Comparison of ENCODE assay signal across 8 cellular contexts in genomic region chr21:36104306-36105300, GRCh38. TPM values are rescaled to one million over a fixed set of nuclear protein-coding genes. Genes with fewer than 3 reads are reported as not detected.
A peak's percentile ranks its signal among the peaks of the same experiment; 100 is the strongest.
DNase-seq lines count a peak whose midpoint lies in the region; ATAC-seq and TF ChIP-seq lines count a peak whose summit lies in the region.

No MANE protein-coding gene starts in this region.

- H3K4me2 ChIP-seq in Karpas-422 (ENCODE audit: low read depth, low read length, poor library complexity, severe bottlenecking), result no peak overlapping the region

- no peaks in the 10 kb centered on the region for H3K9me2 ChIP-seq in Karpas-422 (replicated peaks; ENCODE audit: insufficient read depth, low read length)

- peak overlapping the region; percentile 82 for H3K27ac Mint-ChIP-seq in activated T-cell treated with anti-CD3 and anti-CD28 coated beads, Interleukin-2, amount 50 U/mL, for 24 hours
- no peak overlapping the region for H3K27ac Mint-ChIP-seq in neural crest cell (ENCODE audit: unreplicated experiment)

- no peak overlapping the region for H2AFZ ChIP-seq in Karpas-422 (ENCODE audit: low read length)

- H3K4me1 ChIP-seq in Karpas-422 (ENCODE audit: low read length), result no peaks in the 10 kb centered on the region; the same call in 1 of the 2 replicates

- H3K4me3 ChIP-seq in Karpas-422 (ENCODE audit: low read length) (no peak overlapping the region), fibroblast of mammary gland (ENCODE audit: control insufficient read depth, low read depth, low read length) (peak overlapping the region; percentile 53)

- H4K20me1 ChIP-seq in Karpas-422 (ENCODE audit: insufficient read depth, low read depth, low read length), result no peaks in the 10 kb centered on the region

- DNase-seq in Karpas-422, result peak; percentile 40
- DNase-seq in activated T-cell treated with anti-CD3 and anti-CD28 coated beads, Interleukin-2, amount 50 U/mL, for 24 hours, result peak; percentile 72
- peak; percentile 77 for DNase-seq in fibroblast of mammary gland (ENCODE audit: low read depth)
- peak; percentile 61 for DNase-seq in neural crest cell (ENCODE audit: low read depth, low spot score)
- peak in 46 of 49 donors; percentile 28 to 85 (median 72) for DNase-seq in substantia nigra (lab: John Stamatoyannopoulos, UW)

- peaks cover 52% of the 10 kb centered on the region for H3K27me3 Mint-ChIP-seq in activated T-cell treated with anti-CD3 and anti-CD28 coated beads, Interleukin-2, amount 50 U/mL, for 24 hours
- peaks cover 77% of the 10 kb centered on the region for H3K27me3 Mint-ChIP-seq in neural crest cell (ENCODE audit: low read depth)

- no peaks in the 10 kb centered on the region for H3K36me3 ChIP-seq in Karpas-422 (ENCODE audit: insufficient read depth, low read length)

- H3K9me3 Mint-ChIP-seq in activated T-cell treated with anti-CD3 and anti-CD28 coated beads, Interleukin-2, amount 50 U/mL, for 24 hours, result no peaks in the 10 kb centered on the region
- H3K9me3 Mint-ChIP-seq in neural crest cell, result peaks cover 10% of the 10 kb centered on the region

- no peak overlapping the region for H3K9ac ChIP-seq in Karpas-422 (ENCODE audit: low read length)

- ATAC-seq in GM21447 (IDR thresholded peaks at IDR 0.05; ENCODE audit: unreplicated experiment) (no peak), HG03457 (IDR thresholded peaks at IDR 0.05; ENCODE audit: unreplicated experiment) (no peak)

- peaks cover 18% of the 10 kb centered on the region for H3K4me1 Mint-ChIP-seq in activated T-cell treated with anti-CD3 and anti-CD28 coated beads, Interleukin-2, amount 50 U/mL, for 24 hours (ENCODE audit: low read depth)
- H3K4me1 Mint-ChIP-seq in neural crest cell, result peaks cover 6% of the 10 kb centered on the region

- peak overlapping the region; percentile 60 for H3K4me3 Mint-ChIP-seq in activated T-cell treated with anti-CD3 and anti-CD28 coated beads, Interleukin-2, amount 50 U/mL, for 24 hours
- no peak overlapping the region for H3K4me3 Mint-ChIP-seq in neural crest cell

- no peaks in the 10 kb centered on the region for H3K9me3 ChIP-seq in Karpas-422 (ENCODE audit: low read length)

- no peak overlapping the region for H3K27ac ChIP-seq in 22Rv1
- H3K27ac ChIP-seq in Karpas-422 (ENCODE audit: low read length), result no peak overlapping the region
- H3K27ac ChIP-seq in substantia nigra (ENCODE audit: low read depth, low read length, poor library complexity, severe bottlenecking), result peak overlapping the region; percentile 86

- TF ChIP-seq CTCF in 22Rv1 (IDR thresholded peaks at IDR 0.05), result peak; percentile 37
- TF ChIP-seq CTCF in fibroblast of mammary gland (conservative IDR thresholded peaks at IDR 0.05; ENCODE audit: control insufficient read depth, insufficient read depth, low read depth, low read length), result peak; percentile 45
- peak; percentile 61 for TF ChIP-seq CTCF in neural crest cell (conservative IDR thresholded peaks at IDR 0.05)

- H3K27me3 ChIP-seq in Karpas-422 (ENCODE audit: low read length), result no peaks in the 10 kb centered on the region

- no peaks in the 10 kb centered on the region for H3K79me2 ChIP-seq in Karpas-422 (ENCODE audit: low read length)

- H3K36me3 Mint-ChIP-seq in activated T-cell treated with anti-CD3 and anti-CD28 coated beads, Interleukin-2, amount 50 U/mL, for 24 hours (ENCODE audit: low read depth), result no peaks in the 10 kb centered on the region
- H3K36me3 Mint-ChIP-seq in neural crest cell (ENCODE audit: low read depth), result peaks cover 4% of the 10 kb centered on the region

RNA-seq across cellular contexts. Expression of gene CBR3, which starts 30.3 kb away (rescaled TPM):
- total RNA-seq in Karpas-422 (2014; rRNA removed; shearing (Covaris generic); ENCODE audit: low replicate concordance), result not detected in 2 replicates
- 2.1 and 2.8 TPM in 2 replicates for total RNA-seq in neural crest cell

RNA-seq across cellular contexts. Expression of gene CBR1, which starts 34.8 kb away (rescaled TPM):
- 26.4 and 34.1 TPM in 2 replicates for total RNA-seq in Karpas-422 (2014; rRNA removed; shearing (Covaris generic); ENCODE audit: low replicate concordance)
- total RNA-seq in neural crest cell, result 2.1 and 2.4 TPM in 2 replicates

RNA-seq across cellular contexts. Expression of gene SETD4, which starts 44.3 kb away (rescaled TPM):
- total RNA-seq in Karpas-422 (2014; rRNA removed; shearing (Covaris generic); ENCODE audit: low replicate concordance), result 13.2 and 22.6 TPM in 2 replicates
- 26.0 and 28.4 TPM in 2 replicates for total RNA-seq in neural crest cell

RNA-seq across cellular contexts. Expression of gene DOP1B, which starts 52.0 kb away (rescaled TPM):
- 1.0 and 2.1 TPM in 2 replicates for total RNA-seq in Karpas-422 (2014; rRNA removed; shearing (Covaris generic); ENCODE audit: low replicate concordance)
- 13.5 and 14.5 TPM in 2 replicates for total RNA-seq in neural crest cell
